In the genomic region with DNA sequence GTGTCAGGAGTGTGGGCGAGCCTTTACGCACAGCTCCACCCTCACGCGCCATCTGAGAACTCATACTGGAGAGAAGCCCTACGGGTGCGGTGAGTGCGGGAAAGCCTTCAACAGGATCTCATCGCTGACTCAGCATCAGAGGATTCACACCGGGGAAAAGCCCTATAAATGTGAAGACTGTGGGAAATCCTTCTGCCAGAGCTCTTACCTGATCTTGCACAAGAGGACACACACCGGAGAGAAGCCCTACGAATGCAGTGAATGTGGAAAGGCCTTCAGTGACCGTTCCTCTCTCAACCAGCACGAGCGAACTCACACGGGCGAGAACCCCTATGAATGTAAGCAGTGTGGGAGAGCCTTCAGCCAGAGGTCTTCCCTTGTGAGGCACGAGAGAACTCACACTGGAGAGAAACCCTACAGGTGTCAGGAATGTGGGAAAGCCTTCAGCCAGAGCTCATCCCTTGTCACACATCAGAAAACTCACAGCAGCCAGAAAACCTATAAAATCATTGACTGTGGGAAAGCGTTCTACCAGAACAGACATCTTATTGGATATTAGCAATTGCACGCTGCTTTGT, we compare ENCODE assay signal across 1 cellular context.
TF ChIP-seq lines count a peak whose summit lies in the region.

No MANE protein-coding gene starts in this region.

TF ChIP-seq in K562, 482 proteins besides CTCF, POLR2A, EP300 and RAD21 (continued from another document):
- TF ChIP-seq, protein P1, sequence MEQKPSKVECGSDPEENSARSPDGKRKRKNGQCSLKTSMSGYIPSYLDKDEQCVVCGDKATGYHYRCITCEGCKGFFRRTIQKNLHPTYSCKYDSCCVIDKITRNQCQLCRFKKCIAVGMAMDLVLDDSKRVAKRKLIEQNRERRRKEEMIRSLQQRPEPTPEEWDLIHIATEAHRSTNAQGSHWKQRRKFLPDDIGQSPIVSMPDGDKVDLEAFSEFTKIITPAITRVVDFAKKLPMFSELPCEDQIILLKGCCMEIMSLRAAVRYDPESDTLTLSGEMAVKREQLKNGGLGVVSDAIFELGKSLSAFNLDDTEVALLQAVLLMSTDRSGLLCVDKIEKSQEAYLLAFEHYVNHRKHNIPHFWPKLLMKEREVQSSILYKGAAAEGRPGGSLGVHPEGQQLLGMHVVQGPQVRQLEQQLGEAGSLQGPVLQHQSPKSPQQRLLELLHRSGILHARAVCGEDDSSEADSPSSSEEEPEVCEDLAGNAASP (IDR thresholded peaks at IDR 0.05) = no peak
- no peak for TF ChIP-seq NR2F6 (CRISPR knock-in tag; IDR thresholded peaks at IDR 0.05)
- TF ChIP-seq, protein P2, sequence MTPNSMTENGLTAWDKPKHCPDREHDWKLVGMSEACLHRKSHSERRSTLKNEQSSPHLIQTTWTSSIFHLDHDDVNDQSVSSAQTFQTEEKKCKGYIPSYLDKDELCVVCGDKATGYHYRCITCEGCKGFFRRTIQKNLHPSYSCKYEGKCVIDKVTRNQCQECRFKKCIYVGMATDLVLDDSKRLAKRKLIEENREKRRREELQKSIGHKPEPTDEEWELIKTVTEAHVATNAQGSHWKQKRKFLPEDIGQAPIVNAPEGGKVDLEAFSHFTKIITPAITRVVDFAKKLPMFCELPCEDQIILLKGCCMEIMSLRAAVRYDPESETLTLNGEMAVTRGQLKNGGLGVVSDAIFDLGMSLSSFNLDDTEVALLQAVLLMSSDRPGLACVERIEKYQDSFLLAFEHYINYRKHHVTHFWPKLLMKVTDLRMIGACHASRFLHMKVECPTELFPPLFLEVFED (CRISPR knock-in tag; conservative IDR thresholded peaks at IDR 0.05) = no peak
